Comparison of ENCODE assay signal across 8 cellular contexts in genomic region chr1:230310381-230311163, GRCh38.
DNase-seq lines count a peak whose midpoint lies in the region; ATAC-seq, FAIRE-seq and TF ChIP-seq lines count a peak whose summit lies in the region.

No MANE protein-coding gene starts in this region.

- CTCF ChIA-PET in OCI-LY7 (lab: Charles Lee; ENCODE audit: unreplicated experiment) = interaction anchor here (0.6 kb wide), 1 partner anchor 960 kb away, joined by 3 read pairs; no protein-coding TSS in a partner anchor

- H3K27ac Mint-ChIP-seq in natural killer cell = no peak overlapping the region

- no peak overlapping the region for H2AFZ ChIP-seq in OCI-LY7 (ENCODE audit: low read length)

- H3K4me3 ChIP-seq in OCI-LY7 (ENCODE audit: low read depth, low read length, poor library complexity, severe bottlenecking) (no peak overlapping the region), esophagus muscularis mucosa (no peak overlapping the region)

- POLR2A ChIA-PET in OCI-LY7 (lab: Charles Lee) = no interaction called here

- BruUV-seq in OCI-LY7 (replicated peaks; lab: Mats Ljungman, UMichigan) = no TSS peak

- H3K9me2 ChIP-seq in OCI-LY7 (ENCODE audit: insufficient read depth, low read length) = no peaks in the 10 kb centered on the region

- H3K27ac ChIP-seq in OCI-LY7 (ENCODE audit: low read depth, low read length, poor library complexity, severe bottlenecking) (no peak overlapping the region), esophagus muscularis mucosa (replicated peaks in 1 of 4) (no peak overlapping the region)

- TF ChIP-seq EP300 in esophagus muscularis mucosa (IDR thresholded peaks at IDR 0.05) = no peak

- no peak for TF ChIP-seq POLR2A in esophagus muscularis mucosa (IDR thresholded peaks at IDR 0.05; ENCODE audit: low read depth)

- H3K4me1 ChIP-seq in OCI-LY7 (ENCODE audit: insufficient read depth, low read length, poor library complexity, severe bottlenecking) (peaks cover 4% of the 10 kb centered on the region), esophagus muscularis mucosa (peaks cover 0 to 22% (median 18%) of the 10 kb centered on the region in 4 donors)

- peak; percentile 87 for DNase-seq in HTR-8/SVneo (ENCODE audit: insufficient read length, low spot score)
- DNase-seq in OCI-LY7 (ENCODE audit: low spot score) = peak; percentile 74
- peak; percentile 68 for DNase-seq in activated T-cell treated with anti-CD3 and anti-CD28 coated beads, Interleukin-2, amount 50 U/mL, for 1 hour
- DNase-seq in esophagus muscularis mucosa (ENCODE audit: extremely low spot score) = peak; percentile 93
- peak; percentile 63 for DNase-seq in natural killer cell
- peak; percentile 44 for DNase-seq in stimulated activated naive CD4-positive, alpha-beta T cell treated with Interleukin-2 at 50 U/mL for 16 hours (lab: John Stamatoyannopoulos, UW)

- no peaks in the 10 kb centered on the region for H3K79me2 ChIP-seq in OCI-LY7 (ENCODE audit: insufficient read depth, low read depth, low read length)

- no peaks in the 10 kb centered on the region for H4K20me1 ChIP-seq in OCI-LY7 (ENCODE audit: insufficient read depth, low read length)

- H3K36me3 ChIP-seq in OCI-LY7 (ENCODE audit: insufficient read depth, low read length) = no peaks in the 10 kb centered on the region
- no peaks in the 10 kb centered on the region for H3K36me3 ChIP-seq in esophagus muscularis mucosa

- peaks cover 0 to 7% of the 10 kb centered on the region in 2 donors for H3K27me3 Mint-ChIP-seq in natural killer cell (ENCODE audit: low read depth in 2 of 2)

- H3K36me3 Mint-ChIP-seq in natural killer cell = no peaks in the 10 kb centered on the region

- peaks cover 0 to 5% (median 0%) of the 10 kb centered on the region in 4 donors for H3K27me3 ChIP-seq in esophagus muscularis mucosa

- intact Hi-C loops in OCI-LY7 (cut with micrococcal nuclease; ENCODE audit: unreplicated experiment) (loop anchor here (1.0 to 10.0 kb wide), 5 partner anchors 143 to 1053 kb away; no protein-coding TSS in a partner anchor), esophagus muscularis mucosa (cut with DNase I) (loop anchor here (1.0 kb wide), 1 partner anchor 649 kb away; no protein-coding TSS in a partner anchor), natural killer cell (cut with micrococcal nuclease) (loop anchor here (1.0 kb wide), 3 partner anchors 595 to 1052 kb away; no protein-coding TSS in a partner anchor)

- peaks cover 5% of the 10 kb centered on the region in 2 donors for H3K4me1 Mint-ChIP-seq in natural killer cell

- 36% methylated on average over 14 of the region's 14 CpGs for WGBS in esophagus muscularis mucosa

- ATAC-seq in natural killer cell (peak; percentile 84 to 95 (median 95)), GM19452 (IDR thresholded peaks at IDR 0.05; ENCODE audit: unreplicated experiment) (no peak)

- TF ChIP-seq CTCF in GM12872 (IDR thresholded peaks at IDR 0.05; ENCODE audit: insufficient read depth, low read depth, low read length) (peak; percentile 88), OCI-LY7 (conservative IDR thresholded peaks at IDR 0.05; ENCODE audit: low read length) (peak; percentile 96), esophagus muscularis mucosa (IDR thresholded peaks at IDR 0.05) (peak; percentile 92 to 95 (median 94)), natural killer cell (IDR thresholded peaks at IDR 0.05) (peak; percentile 95)

- H3K9me3 Mint-ChIP-seq in natural killer cell = no peaks in the 10 kb centered on the region

- H3K4me3 Mint-ChIP-seq in natural killer cell = no peak overlapping the region

- no peak overlapping the region for H3K4me2 ChIP-seq in OCI-LY7 (ENCODE audit: low read length)

- H3K9me3 ChIP-seq in OCI-LY7 (ENCODE audit: low read length) (no peaks in the 10 kb centered on the region), esophagus muscularis mucosa (no peaks in the 10 kb centered on the region)

- peak; percentile 52 for FAIRE-seq in HTR-8/SVneo (lab: Jason Lieb, UNC)
